11 cellular contexts compared by ENCODE assay signal in the genomic region with DNA sequence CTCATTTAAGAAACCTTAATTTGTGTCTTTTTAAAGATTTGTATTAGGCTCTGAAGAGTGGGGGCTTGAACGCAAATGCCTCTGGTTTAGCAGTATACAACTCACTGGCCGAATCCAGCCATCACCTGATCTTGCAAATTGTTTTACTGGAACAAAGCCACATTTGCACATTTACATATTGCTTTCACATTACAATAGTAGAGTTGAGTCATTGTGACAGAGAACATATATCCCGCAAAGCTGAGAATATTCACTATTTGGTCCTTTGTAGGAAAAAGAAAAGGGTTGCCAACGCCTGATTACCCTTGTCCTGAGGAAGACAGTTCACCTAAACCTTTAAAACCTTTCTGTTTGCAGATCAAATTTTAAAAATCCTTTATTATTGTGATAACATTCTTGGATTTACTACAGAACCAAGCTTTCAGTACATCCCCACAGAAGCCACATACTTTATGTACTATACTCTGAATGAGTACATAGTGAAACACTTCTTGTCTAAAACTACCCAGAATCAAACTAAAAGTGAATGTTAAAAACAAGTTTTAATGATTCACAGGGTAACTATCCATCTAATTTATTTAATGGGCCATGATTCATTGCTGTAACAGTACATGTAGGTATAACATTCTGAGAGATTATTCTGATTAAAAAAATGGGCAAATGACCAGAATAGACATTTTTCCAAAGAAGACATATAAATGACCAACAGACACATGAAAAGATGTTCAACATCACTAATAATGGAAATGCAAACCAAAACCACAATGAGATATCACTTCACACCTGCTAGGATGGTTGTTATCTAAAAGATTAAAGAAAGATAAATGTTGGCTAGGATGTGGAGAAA.
DNase-seq lines count a peak whose midpoint lies in the region; ATAC-seq and TF ChIP-seq lines count a peak whose summit lies in the region.
"Had no signal": no experiment of that assay in that cellular context is flagged by ENCODE, and none has a peak within 500 bp of the region (broad histone marks: within the 10 kb centered on the region; RNA-seq: fewer than 3 reads in every experiment).

No MANE protein-coding gene starts in this region.

- TF ChIP-seq CTCF in left lung (IDR thresholded peaks at IDR 0.05): no peak
- TF ChIP-seq CTCF in ovary (IDR thresholded peaks at IDR 0.05): no peak
- no peak for TF ChIP-seq CTCF in chondrocyte (IDR thresholded peaks at IDR 0.05)

- H3K27ac ChIP-seq in left lung: no peak overlapping the region
- H3K27ac ChIP-seq in ovary: no peak overlapping the region
- H3K27ac ChIP-seq: BLaER1 treated with 17β-estradiol and CSF1 and Interleukin-3, amounts not matched to agents 10 nM and 100 nM; Peyer's patch had no signal

- H3K4me1 Mint-ChIP-seq in chondrocyte (ENCODE audit: low read depth): peaks cover 15% of the 10 kb centered on the region

- H3K9me3 Mint-ChIP-seq in chondrocyte (ENCODE audit: low read depth): no peaks in the 10 kb centered on the region
- H3K9me3 Mint-ChIP-seq: activated naive CD4-positive, alpha-beta T cell treated with anti-CD3 and anti-CD28 coated beads, Interleukin-2, amount 50 U/mL, for 72 hours had no signal

- no peak overlapping the region for H3K9ac ChIP-seq in adipocyte (ENCODE audit: low read length)
- H3K9ac ChIP-seq: BLaER1 treated with 17β-estradiol and CSF1 and Interleukin-3, amounts not matched to agents 10 nM and 100 nM had no signal

- ATAC-seq in GM21390 (IDR thresholded peaks at IDR 0.05; ENCODE audit: unreplicated experiment): peak; percentile 88
- ATAC-seq in HG03108 (IDR thresholded peaks at IDR 0.05; ENCODE audit: unreplicated experiment): peak; percentile 76
- no peak for ATAC-seq in left lung

- intact Hi-C loops in left lung (cut with DNase I): no loop called here
- intact Hi-C loops in ovary (cut with DNase I): no loop called here

- H3K4me1 ChIP-seq in adipocyte (ENCODE audit: control insufficient read depth, insufficient read depth, low read length): peaks cover 27% of the 10 kb centered on the region
- no peaks in the 10 kb centered on the region for H3K4me1 ChIP-seq in left lung
- no peaks in the 10 kb centered on the region for H3K4me1 ChIP-seq in ovary (ENCODE audit: insufficient read depth)
- H3K4me1 ChIP-seq: BLaER1 treated with 17β-estradiol and CSF1 and Interleukin-3, amounts not matched to agents 10 nM and 100 nM; Peyer's patch had no signal

- H3K27me3 Mint-ChIP-seq in chondrocyte (ENCODE audit: low read depth): peaks cover 4% of the 10 kb centered on the region

- H3K36me3 Mint-ChIP-seq in chondrocyte (ENCODE audit: low read depth): no peaks in the 10 kb centered on the region
- H3K36me3 Mint-ChIP-seq: activated naive CD4-positive, alpha-beta T cell treated with anti-CD3 and anti-CD28 coated beads, Interleukin-2, amount 50 U/mL, for 72 hours had no signal

- 82 to 93% (median 88%) methylated on average over 4 of the region's 4 CpGs for WGBS in ovary, 3 donors

- H3K4me3 ChIP-seq in adipocyte (ENCODE audit: low read length) (no peak overlapping the region), left lung (no peak overlapping the region), ovary (no peak overlapping the region)
- H3K4me3 ChIP-seq: BLaER1 treated with 17β-estradiol and CSF1 and Interleukin-3, amounts not matched to agents 10 nM and 100 nM; Peyer's patch had no signal

- TF ChIP-seq POLR2A in ovary (IDR thresholded peaks at IDR 0.05): no peak

- H3K27me3 ChIP-seq in adipocyte (replicated peaks; ENCODE audit: control insufficient read depth, insufficient read depth, low read length) (no peaks in the 10 kb centered on the region), left lung (peaks cover 0 to under 1% of the 10 kb centered on the region in 2 donors), ovary (no peaks in the 10 kb centered on the region)
- H3K27me3 ChIP-seq: BLaER1 treated with 17β-estradiol and CSF1 and Interleukin-3, amounts not matched to agents 10 nM and 100 nM; Peyer's patch had no signal

- H3K36me3 ChIP-seq in adipocyte (ENCODE audit: control insufficient read depth, insufficient read depth, low read length, severe bottlenecking) (no peaks in the 10 kb centered on the region), left lung (no peaks in the 10 kb centered on the region), ovary (no peaks in the 10 kb centered on the region)
- H3K36me3 ChIP-seq: BLaER1 treated with 17β-estradiol and CSF1 and Interleukin-3, amounts not matched to agents 10 nM and 100 nM; Peyer's patch had no signal

- no peak overlapping the region for H3K27ac Mint-ChIP-seq in chondrocyte (ENCODE audit: unreplicated experiment)
- H3K27ac Mint-ChIP-seq: activated naive CD4-positive, alpha-beta T cell treated with anti-CD3 and anti-CD28 coated beads, Interleukin-2, amount 50 U/mL, for 72 hours had no signal

- no peak for TF ChIP-seq EP300 in ovary (IDR thresholded peaks at IDR 0.05)

- H3K4me3 Mint-ChIP-seq in chondrocyte (ENCODE audit: unreplicated experiment): no peak overlapping the region

- DNase-seq in ELR (ENCODE audit: low read depth): peak; percentile 81
- DNase-seq in adipocyte (ENCODE audit: low read depth): peak; percentile 39
- DNase-seq in left lung: no peak
- no peak for DNase-seq in ovary
- no peak for DNase-seq in chondrocyte (ENCODE audit: low spot score)
- DNase-seq in HT-29 (ENCODE audit: low spot score): no peak
- DNase-seq: Peyer's patch had no signal

- H3K9me3 ChIP-seq in adipocyte (ENCODE audit: control insufficient read depth, low read length): no peaks in the 10 kb centered on the region
- no peaks in the 10 kb centered on the region for H3K9me3 ChIP-seq in left lung
- no peaks in the 10 kb centered on the region for H3K9me3 ChIP-seq in ovary
- H3K9me3 ChIP-seq: BLaER1 treated with 17β-estradiol and CSF1 and Interleukin-3, amounts not matched to agents 10 nM and 100 nM; Peyer's patch had no signal

Comparison
In these comparisons a context has a peak if more than half of its experiments do, and no peak if none do; other contexts are left out.
1. DNase-seq: peak in ELR (single experiment) and adipocyte (single experiment); none in left lung (0 of 2), ovary (0 of 5), chondrocyte (single experiment) and HT-29 (single experiment).